In genomic region chr22:21808130-21808529, GRCh38 we compare ENCODE assay signal across 13 cellular contexts.
"Had no signal": no experiment of that assay in that cellular context is flagged by ENCODE, and none has a peak within 500 bp of the region (broad histone marks: within the 10 kb centered on the region; RNA-seq: fewer than 3 reads in every experiment).

No MANE protein-coding gene starts in this region.

- H3K4me3 Mint-ChIP-seq: activated naive CD4-positive, alpha-beta T cell treated with anti-CD3 and anti-CD28 coated beads for 36 hours; activated T-helper 17 cell treated with anti-CD3 and anti-CD28 coated beads, Interleukin-2, amount 50 U/mL, for 72 hours; neural crest cell had no signal

- DNase-seq: activated CD4-positive, alpha-beta T cell treated with anti-CD3 and anti-CD28 coated beads, Interleukin-2, amount 50 U/mL, for 1 hour; activated CD8-positive, alpha-beta memory T cell treated with anti-CD3 and anti-CD28 coated beads for 24 hours; activated naive CD4-positive, alpha-beta T cell treated with anti-CD3 and anti-CD28 coated beads for 36 hours; dorsolateral prefrontal cortex; mammary epithelial cell; mucosa of descending colon; ovary; stomach had no signal

- H3K9me3 ChIP-seq: mucosa of descending colon, ovary, stomach, thoracic aorta had no signal

- H3K27me3 ChIP-seq: dorsolateral prefrontal cortex, ovary, stomach had no signal

- H3K36me3 ChIP-seq: ovary had no signal

- H3K27me3 Mint-ChIP-seq: activated T-helper 17 cell treated with anti-CD3 and anti-CD28 coated beads, Interleukin-2, amount 50 U/mL, for 72 hours had no signal

- ATAC-seq: activated T-helper 17 cell treated with anti-CD3 and anti-CD28 coated beads, Interleukin-2, amount 50 U/mL, for 72 hours; left lobe of liver; mucosa of descending colon; sciatic nerve had no signal

- H3K27ac Mint-ChIP-seq: activated naive CD4-positive, alpha-beta T cell treated with anti-CD3 and anti-CD28 coated beads for 36 hours; activated T-helper 17 cell treated with anti-CD3 and anti-CD28 coated beads, Interleukin-2, amount 50 U/mL, for 72 hours had no signal

- H3K9me3 Mint-ChIP-seq: activated naive CD4-positive, alpha-beta T cell treated with anti-CD3 and anti-CD28 coated beads for 36 hours; activated T-helper 17 cell treated with anti-CD3 and anti-CD28 coated beads, Interleukin-2, amount 50 U/mL, for 72 hours had no signal

- H3K4me3 ChIP-seq: dorsolateral prefrontal cortex, mucosa of descending colon, ovary, stomach, thoracic aorta had no signal

- H3K27ac ChIP-seq: ovary, stomach, thoracic aorta had no signal
